ENCODE assay signal across 19 cellular contexts in genomic region chr18:45738660-45739059, GRCh38. TPM values are rescaled to one million over a fixed set of nuclear protein-coding genes. Genes with fewer than 3 reads are reported as not detected.
DNase-seq lines count a peak whose midpoint lies in the region; ATAC-seq and TF ChIP-seq lines count a peak whose summit lies in the region.
"Had no signal": no experiment of that assay in that cellular context is flagged by ENCODE, and none has a peak within 500 bp of the region (broad histone marks: within the 10 kb centered on the region; RNA-seq: fewer than 3 reads in every experiment).

No MANE protein-coding gene starts in this region.

- no peaks in the 10 kb centered on the region for H3K36me3 Mint-ChIP-seq in WTC11
- peaks cover 9% of the 10 kb centered on the region for H3K36me3 Mint-ChIP-seq in activated T-cell treated with anti-CD3 and anti-CD28 coated beads, Interleukin-2, amount 50 U/mL, for 4 hours (ENCODE audit: insufficient read depth)
- no peaks in the 10 kb centered on the region for H3K36me3 Mint-ChIP-seq in endothelial cell (ENCODE audit: low read depth, unreplicated experiment)

- H3K9me3 Mint-ChIP-seq in WTC11 (no peaks in the 10 kb centered on the region), endothelial cell (ENCODE audit: unreplicated experiment) (no peaks in the 10 kb centered on the region)
- H3K9me3 Mint-ChIP-seq in activated T-cell treated with anti-CD3 and anti-CD28 coated beads, Interleukin-2, amount 50 U/mL, for 4 hours: no peaks in the 10 kb centered on the region
- H3K9me3 Mint-ChIP-seq: activated naive CD4-positive, alpha-beta T cell treated with anti-CD3 and anti-CD28 coated beads, Interleukin-2, amount 50 U/mL, for 24 hours had no signal

- peak; percentile 82 for ATAC-seq in WTC11
- no peak for ATAC-seq in HG02571 (IDR thresholded peaks at IDR 0.05; ENCODE audit: unreplicated experiment)
- no peak for ATAC-seq in activated T-cell treated with anti-CD3 and anti-CD28 coated beads, Interleukin-2, amount 50 U/mL, for 4 hours
- ATAC-seq: activated CD4-positive, alpha-beta T cell treated with anti-CD3 and anti-CD28 coated beads for 36 hours; lower lobe of right lung had no signal

- CTCF ChIA-PET in WTC11 (lab: Charles Lee): interaction anchor here (0.8 to 2.8 kb wide), 6 partner anchors 16 to 142 kb away, joined by 3 to 22 read pairs (median 5); no protein-coding TSS in a partner anchor

- H3K27me3 Mint-ChIP-seq in WTC11 (ENCODE audit: low read depth) (no peaks in the 10 kb centered on the region), endothelial cell (ENCODE audit: unreplicated experiment) (peaks cover 3% of the 10 kb centered on the region)
- no peaks in the 10 kb centered on the region for H3K27me3 Mint-ChIP-seq in activated T-cell treated with anti-CD3 and anti-CD28 coated beads, Interleukin-2, amount 50 U/mL, for 4 hours (ENCODE audit: low read depth)
- H3K27me3 Mint-ChIP-seq: activated CD4-positive, alpha-beta T cell treated with anti-CD3 and anti-CD28 coated beads for 36 hours; activated naive CD4-positive, alpha-beta T cell treated with anti-CD3 and anti-CD28 coated beads, Interleukin-2, amount 50 U/mL, for 24 hours had no signal

- peak; percentile 30 for DNase-seq in DMS53 (lab: John Stamatoyannopoulos, UW)
- no peak for DNase-seq in DMS53 treated with DMSO at 0.1 percent for 48 hours (lab: John Stamatoyannopoulos, UW; ENCODE audit: unreplicated experiment)
- DNase-seq in HT-29 (ENCODE audit: low spot score): peak; percentile 45
- DNase-seq in WTC11 (ENCODE audit: low spot score): peak; percentile 21
- peak; percentile 34 for DNase-seq in iPS-NIHi7 (ENCODE audit: extremely low spot score)
- no peak for DNase-seq in activated T-cell treated with anti-CD3 and anti-CD28 coated beads, Interleukin-2, amount 50 U/mL, for 4 hours
- no peak for DNase-seq in endothelial cell (ENCODE audit: low spot score)
- DNase-seq: activated CD4-positive, alpha-beta T cell treated with anti-CD3 and anti-CD28 coated beads for 36 hours; Caco-2; effector memory CD4-positive, alpha-beta T cell; lower lobe of right lung; NCI-H446; NK-92 treated with Interleukin-12 subunit alpha and Interleukin-12 subunit beta, amount 100 ng/mL, for 24 hours; nucleus accumbens; upper lobe of left lung had no signal

- POLR2A ChIA-PET in WTC11 (lab: Charles Lee): no interaction called here

- H3K4me1 Mint-ChIP-seq in WTC11 (peaks cover 39% of the 10 kb centered on the region), endothelial cell (ENCODE audit: unreplicated experiment) (peaks cover 18% of the 10 kb centered on the region)
- no peaks in the 10 kb centered on the region for H3K4me1 Mint-ChIP-seq in activated T-cell treated with anti-CD3 and anti-CD28 coated beads, Interleukin-2, amount 50 U/mL, for 4 hours (ENCODE audit: low read depth)
- H3K4me1 Mint-ChIP-seq: activated CD4-positive, alpha-beta T cell treated with anti-CD3 and anti-CD28 coated beads for 36 hours; activated naive CD4-positive, alpha-beta T cell treated with anti-CD3 and anti-CD28 coated beads, Interleukin-2, amount 50 U/mL, for 24 hours; B cell had no signal

- H3K27ac Mint-ChIP-seq in WTC11 (no peak overlapping the region), endothelial cell (ENCODE audit: unreplicated experiment) (no peak overlapping the region)
- H3K27ac Mint-ChIP-seq: activated CD4-positive, alpha-beta T cell treated with anti-CD3 and anti-CD28 coated beads for 36 hours; activated naive CD4-positive, alpha-beta T cell treated with anti-CD3 and anti-CD28 coated beads, Interleukin-2, amount 50 U/mL, for 24 hours; B cell had no signal

- TF ChIP-seq CTCF in WTC11 (IDR thresholded peaks at IDR 0.05): no peak
- TF ChIP-seq CTCF in endothelial cell (IDR thresholded peaks at IDR 0.05; ENCODE audit: unreplicated experiment): no peak

- H3K4me3 Mint-ChIP-seq in WTC11 (no peak overlapping the region), endothelial cell (ENCODE audit: unreplicated experiment) (no peak overlapping the region)
- no peak overlapping the region for H3K4me3 Mint-ChIP-seq in activated T-cell treated with anti-CD3 and anti-CD28 coated beads, Interleukin-2, amount 50 U/mL, for 4 hours
- H3K4me3 Mint-ChIP-seq: activated CD4-positive, alpha-beta T cell treated with anti-CD3 and anti-CD28 coated beads for 36 hours; activated naive CD4-positive, alpha-beta T cell treated with anti-CD3 and anti-CD28 coated beads, Interleukin-2, amount 50 U/mL, for 24 hours; B cell had no signal

TF ChIP-seq in WTC11, 78 proteins besides CTCF, POLR2A, EP300 and RAD21 (continues in another document):
- TF ChIP-seq E2F4 (CRISPR knock-in tag; IDR thresholded peaks at IDR 0.05; ENCODE audit: borderline replicate concordance, low read depth) (no peak), FOXK1 (CRISPR knock-in tag; IDR thresholded peaks at IDR 0.05) (no peak), E2F1 (CRISPR knock-in tag; IDR thresholded peaks at IDR 0.05) (no peak), ELF4 (CRISPR knock-in tag; IDR thresholded peaks at IDR 0.05; ENCODE audit: low read depth) (no peak), KAT7 (CRISPR knock-in tag; IDR thresholded peaks at IDR 0.05; ENCODE audit: borderline replicate concordance) (no peak), CREM (CRISPR knock-in tag; IDR thresholded peaks at IDR 0.05) (no peak), ZNF425 (CRISPR knock-in tag; conservative IDR thresholded peaks at IDR 0.05) (no peak), ZNF512 (CRISPR knock-in tag; IDR thresholded peaks at IDR 0.05; ENCODE audit: borderline replicate concordance) (no peak), PRRX2 (CRISPR knock-in tag; IDR thresholded peaks at IDR 0.05) (no peak), MLX (CRISPR knock-in tag; IDR thresholded peaks at IDR 0.05) (no peak), E2F5 (CRISPR knock-in tag; IDR thresholded peaks at IDR 0.05) (no peak)

RNA-seq across cellular contexts. Expression of gene SLC14A1, which starts 14.7 kb away (rescaled TPM):
- 5.9 and 6.2 TPM in 2 replicates for total RNA-seq in HT-29 (2014; rRNA removed; shearing (Covaris generic))
- total RNA-seq in WTC11 (2021) (not detected in 3 replicates), endothelial cell (ENCODE audit: unreplicated experiment) (0.36 TPM)
- under 1 TPM in 1 of 3 donors, not detected in 2; 0.24 TPM for total RNA-seq in activated T-cell treated with anti-CD3 and anti-CD28 coated beads, Interleukin-2, amount 50 U/mL, for 4 hours
- total RNA-seq: astrocyte, Caco-2 had no signal

Comparison
In these comparisons a context has a peak if more than half of its experiments do, and no peak if none do; other contexts are left out.
1. DNase-seq: peak in DMS53 (single experiment), HT-29 (single experiment), WTC11 (single experiment) and iPS-NIHi7 (single experiment); none in DMS53 treated with DMSO at 0.1 percent for 48 hours (single experiment), activated T-cell treated with anti-CD3 and anti-CD28 coated beads, Interleukin-2, amount 50 U/mL, for 4 hours (single experiment) and endothelial cell (single experiment).